ENCODE assay signal across 9 cellular contexts in the genomic region with DNA sequence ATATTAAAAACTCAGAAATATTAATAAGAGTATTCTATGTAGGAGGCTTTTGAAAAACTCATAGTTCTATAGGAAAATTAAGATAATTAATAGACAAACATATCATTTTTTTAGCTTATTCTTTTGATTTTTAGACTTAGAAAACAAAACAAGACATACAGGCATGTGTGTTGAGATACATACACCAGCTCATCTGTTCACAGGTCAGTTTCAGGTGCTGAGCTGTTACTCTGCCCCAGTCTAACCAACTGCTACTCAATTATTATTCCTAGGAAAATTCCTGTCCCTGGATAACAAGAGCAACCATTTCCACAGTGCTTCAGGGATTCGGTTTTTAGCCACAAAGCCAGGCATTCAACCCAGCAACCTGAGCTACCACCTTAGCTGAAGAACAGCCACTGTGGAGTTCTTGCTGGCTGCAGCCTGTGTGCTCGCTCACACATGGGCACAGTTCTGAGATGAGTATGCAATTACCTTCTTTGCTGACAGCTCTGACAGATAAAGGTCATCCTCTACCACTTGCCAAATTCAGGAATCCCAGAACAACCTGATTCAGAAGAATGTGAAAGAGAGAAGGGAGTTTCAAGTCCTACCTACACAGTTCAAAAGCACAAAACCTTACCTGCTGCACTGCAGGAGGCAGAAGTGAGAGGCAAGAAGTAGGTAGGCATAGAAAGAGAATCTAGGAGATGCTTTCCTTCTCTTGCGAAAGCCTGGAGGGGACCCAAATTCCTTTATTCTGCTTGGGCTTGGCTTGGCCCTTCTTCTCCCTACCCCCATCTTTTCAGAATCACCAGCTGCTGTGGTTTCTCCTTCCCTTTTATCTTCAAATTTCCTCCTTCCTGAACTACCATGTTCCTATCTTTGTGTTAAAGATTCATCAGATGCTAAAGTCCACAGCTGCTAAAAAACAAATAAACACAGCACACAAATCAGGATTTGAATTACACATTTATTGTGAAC.
DNase-seq lines count a peak whose midpoint lies in the region; ATAC-seq, FAIRE-seq and TF ChIP-seq lines count a peak whose summit lies in the region.
"Had no signal": no experiment of that assay in that cellular context is flagged by ENCODE, and none has a peak within 500 bp of the region (broad histone marks: within the 10 kb centered on the region; RNA-seq: fewer than 3 reads in every experiment).

No MANE protein-coding gene starts in this region.

- ATAC-seq in GM19467 (IDR thresholded peaks at IDR 0.05; ENCODE audit: unreplicated experiment) = no peak

- no peak for TF ChIP-seq POLR2A in lower leg skin (IDR thresholded peaks at IDR 0.05)
- no peak for TF ChIP-seq POLR2A in spleen (IDR thresholded peaks at IDR 0.05)

- H3K27me3 Mint-ChIP-seq in astrocyte (ENCODE audit: low read depth, unreplicated experiment) = no peaks in the 10 kb centered on the region

- intact Hi-C loops in lower leg skin (cut with DNase I; ENCODE audit: low total_unique reads) = no loop called here
- intact Hi-C loops in spleen (cut with DNase I; ENCODE audit: low total_unique reads) = no loop called here

- H3K4me1 ChIP-seq in Loucy (ENCODE audit: insufficient read depth, low read length, poor library complexity, severe bottlenecking) (peaks cover 32% of the 10 kb centered on the region), astrocyte (ENCODE audit: insufficient read depth, low read length) (peaks cover 42% of the 10 kb centered on the region), neutrophil (ENCODE audit: control insufficient read depth in 1 of 2, insufficient read depth in 1 of 2, low read depth in 1 of 2, low read length in 1 of 2) (peaks cover 14 to 21% of the 10 kb centered on the region in 2 experiments), spleen (peaks cover 0 to 40% (median 16%) of the 10 kb centered on the region in 6 donors)

- H3K4me3 Mint-ChIP-seq in astrocyte (ENCODE audit: unreplicated experiment) = peak overlapping the region; percentile 25

- no peaks in the 10 kb centered on the region for H3K36me3 ChIP-seq in Loucy (ENCODE audit: insufficient read depth, low read length)
- no peaks in the 10 kb centered on the region for H3K36me3 ChIP-seq in astrocyte (ENCODE audit: insufficient read depth, low read length)
- no peaks in the 10 kb centered on the region for H3K36me3 ChIP-seq in neutrophil
- H3K36me3 ChIP-seq in spleen = no peaks in the 10 kb centered on the region

- H3K4me3 ChIP-seq in GM12865 (ENCODE audit: low read depth, low read length) = no peak overlapping the region
- no peak overlapping the region for H3K4me3 ChIP-seq in Loucy (ENCODE audit: low read length, poor library complexity, severe bottlenecking)
- no peak overlapping the region for H3K4me3 ChIP-seq in astrocyte (ENCODE audit: insufficient read depth, low read depth, low read length)
- no peak overlapping the region for H3K4me3 ChIP-seq in neutrophil (ENCODE audit: low read depth in 1 of 2, low read length in 1 of 2)
- no peak overlapping the region for H3K4me3 ChIP-seq in lower leg skin (ENCODE audit: low read depth, poor library complexity, severe bottlenecking)
- no peak overlapping the region for H3K4me3 ChIP-seq in spleen

- H2AFZ ChIP-seq in Loucy (ENCODE audit: low read length) = no peak overlapping the region
- no peak overlapping the region for H2AFZ ChIP-seq in astrocyte (ENCODE audit: low read depth, low read length)

- peaks cover 64% of the 10 kb centered on the region for H3K4me1 Mint-ChIP-seq in astrocyte (ENCODE audit: low read depth, unreplicated experiment)

- peaks cover 1% of the 10 kb centered on the region for H3K36me3 Mint-ChIP-seq in astrocyte (ENCODE audit: low read depth, unreplicated experiment)

- no peaks in the 10 kb centered on the region for H3K9me2 ChIP-seq in Loucy (replicated peaks; ENCODE audit: low read depth, low read length)

- H3K27ac ChIP-seq in astrocyte (ENCODE audit: low read depth, low read length) = no peak overlapping the region
- peak overlapping the region; percentile 64 for H3K27ac ChIP-seq in neutrophil
- no peak overlapping the region for H3K27ac ChIP-seq in spleen

- peak overlapping the region; percentile 26 for H3K4me2 ChIP-seq in Loucy (ENCODE audit: low read depth, low read length, poor library complexity, severe bottlenecking)
- H3K4me2 ChIP-seq in astrocyte (ENCODE audit: low read length) = peak overlapping the region; percentile 18

- H4K20me1 ChIP-seq in Loucy (ENCODE audit: insufficient read depth, low read length, poor library complexity, severe bottlenecking) (no peaks in the 10 kb centered on the region), astrocyte (ENCODE audit: insufficient read depth, low read length) (no peaks in the 10 kb centered on the region)

- TF ChIP-seq CTCF in GM12865 (IDR thresholded peaks at IDR 0.05; ENCODE audit: insufficient read depth, low read depth, low read length, missing control alignments) = no peak
- no peak for TF ChIP-seq CTCF in Loucy (conservative IDR thresholded peaks at IDR 0.05; ENCODE audit: low read length)
- no peak for TF ChIP-seq CTCF in astrocyte (IDR thresholded peaks at IDR 0.05; ENCODE audit: insufficient read depth, low read depth, low read length)
- no peak for TF ChIP-seq CTCF in neutrophil (IDR thresholded peaks at IDR 0.05)
- TF ChIP-seq CTCF in lower leg skin (IDR thresholded peaks at IDR 0.05) = no peak
- TF ChIP-seq CTCF in spleen (IDR thresholded peaks at IDR 0.05 in 8 of 11, conservative IDR thresholded peaks at IDR 0.05 in 3 of 11) = no peak

- H3K9me3 ChIP-seq in Loucy (ENCODE audit: insufficient read depth, low read depth, low read length) = no peaks in the 10 kb centered on the region; the same call in 1 of the 2 replicates
- H3K9me3 ChIP-seq in astrocyte (ENCODE audit: insufficient read depth, low read depth, low read length) = no peaks in the 10 kb centered on the region
- H3K9me3 ChIP-seq in neutrophil = no peaks in the 10 kb centered on the region
- peaks cover 0 to 16% (median 8%) of the 10 kb centered on the region in 8 donors for H3K9me3 ChIP-seq in spleen

- H3K9me3 Mint-ChIP-seq in astrocyte (ENCODE audit: unreplicated experiment) = no peaks in the 10 kb centered on the region

- H3K27me3 ChIP-seq in Loucy (ENCODE audit: insufficient read depth, low read length, poor library complexity, severe bottlenecking) = no peaks in the 10 kb centered on the region
- no peaks in the 10 kb centered on the region for H3K27me3 ChIP-seq in astrocyte (ENCODE audit: insufficient read depth, low read length)
- no peaks in the 10 kb centered on the region for H3K27me3 ChIP-seq in neutrophil
- H3K27me3 ChIP-seq in spleen (replicated peaks in 1 of 7) = no peaks in the 10 kb centered on the region

- no peak overlapping the region for H3K9ac ChIP-seq in Loucy (ENCODE audit: low read depth, low read length, poor library complexity, severe bottlenecking)
- no peak overlapping the region for H3K9ac ChIP-seq in astrocyte (ENCODE audit: low read length)

- 54 to 58% methylated on average over 3 of the region's 3 CpGs for WGBS in lower leg skin, 2 donors
- WGBS in spleen, 5 donors = 67 to 90% (median 75%) methylated on average over 3 of the region's 3 CpGs

- peak; percentile 41 for DNase-seq in GM12865 (ENCODE audit: low read depth)
- DNase-seq in astrocyte (ENCODE audit: low read depth) = peak; percentile 65
- DNase-seq in lower leg skin (ENCODE audit: low spot score in 2 of 2) = no peak
- DNase-seq in spleen = no peak
- no peak for DNase-seq in T-helper 9 cell
- DNase-seq: foreskin melanocyte had no signal

- FAIRE-seq in astrocyte (lab: Jason Lieb, UNC) = no peak

- H3F3A ChIP-seq in Loucy (ENCODE audit: low read depth) = no peaks in the 10 kb centered on the region

- H3K79me2 ChIP-seq in Loucy (ENCODE audit: insufficient read depth, low read length) (0 out of 2 replicates have a peak, but pooled peaks cover 1% of the 10 kb centered on the region), astrocyte (ENCODE audit: insufficient read depth, low read length) (peaks cover 11% of the 10 kb centered on the region)

- H3K27ac Mint-ChIP-seq in astrocyte (ENCODE audit: unreplicated experiment) = peak overlapping the region; percentile 21

Comparison
In these comparisons a context has a peak if more than half of its experiments do, and no peak if none do; other contexts are left out.
1. DNase-seq: peak in GM12865 (single experiment) and astrocyte (single experiment); none in lower leg skin (0 of 2), spleen (single experiment) and T-helper 9 cell (single experiment).